2 cellular contexts compared by ENCODE assay signal in the genomic region with DNA sequence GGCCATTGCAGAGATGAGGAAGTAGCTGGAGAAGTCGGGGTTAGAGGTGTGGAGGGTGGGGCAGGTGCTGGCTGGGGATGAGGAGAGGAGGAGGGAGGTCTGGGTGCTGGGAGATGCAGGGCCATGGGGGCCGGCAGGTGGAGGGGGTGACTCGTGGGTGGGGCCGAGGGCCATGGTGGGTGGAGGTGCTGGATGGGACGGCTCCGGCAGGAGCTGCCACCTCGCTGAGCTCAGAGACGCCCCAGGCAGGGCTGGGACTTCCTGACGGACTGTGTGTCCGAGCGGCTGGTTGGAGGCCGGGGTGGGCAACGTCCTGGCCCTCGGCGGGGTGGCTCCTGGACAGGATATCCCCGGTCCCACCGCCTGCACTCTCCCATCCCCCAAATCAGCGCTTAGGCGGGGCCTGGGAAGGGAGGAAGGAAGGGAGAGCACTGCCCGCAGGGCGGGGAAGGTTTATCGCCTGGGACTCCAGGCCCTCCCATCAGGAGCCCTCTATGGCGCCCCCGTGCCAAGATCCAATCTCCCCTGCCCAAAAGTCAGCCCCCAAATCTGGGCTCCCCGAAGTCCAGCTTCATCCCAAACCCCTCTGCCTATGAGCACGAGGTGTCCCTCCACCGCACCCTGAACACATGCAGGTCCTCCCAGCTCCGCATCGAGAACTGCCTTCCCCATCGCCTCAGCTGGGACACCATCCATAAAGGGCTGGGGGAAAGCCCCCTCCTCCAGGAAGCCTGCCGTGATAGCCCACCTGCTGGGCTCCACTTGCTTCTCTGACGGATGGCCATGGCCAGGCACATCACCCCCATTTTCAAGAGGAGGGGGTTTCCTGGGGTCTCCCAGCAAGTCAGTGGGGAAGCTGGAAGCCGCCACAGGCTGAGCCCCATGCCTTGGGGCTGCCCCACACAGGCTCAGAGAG.
TF ChIP-seq lines count a peak whose summit lies in the region.

No MANE protein-coding gene starts in this region.

TF ChIP-seq in HEK293, 187 proteins besides CTCF, POLR2A, EP300 and RAD21:
- no peak for TF ChIP-seq ZNF350 (tag by site-specific recombination; IDR thresholded peaks at IDR 0.05)
- TF ChIP-seq, protein P1, sequence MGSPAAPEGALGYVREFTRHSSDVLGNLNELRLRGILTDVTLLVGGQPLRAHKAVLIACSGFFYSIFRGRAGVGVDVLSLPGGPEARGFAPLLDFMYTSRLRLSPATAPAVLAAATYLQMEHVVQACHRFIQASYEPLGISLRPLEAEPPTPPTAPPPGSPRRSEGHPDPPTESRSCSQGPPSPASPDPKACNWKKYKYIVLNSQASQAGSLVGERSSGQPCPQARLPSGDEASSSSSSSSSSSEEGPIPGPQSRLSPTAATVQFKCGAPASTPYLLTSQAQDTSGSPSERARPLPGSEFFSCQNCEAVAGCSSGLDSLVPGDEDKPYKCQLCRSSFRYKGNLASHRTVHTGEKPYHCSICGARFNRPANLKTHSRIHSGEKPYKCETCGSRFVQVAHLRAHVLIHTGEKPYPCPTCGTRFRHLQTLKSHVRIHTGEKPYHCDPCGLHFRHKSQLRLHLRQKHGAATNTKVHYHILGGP (tag by site-specific recombination; IDR thresholded peaks at IDR 0.05) = no peak
- TF ChIP-seq SCRT1 (tag by site-specific recombination; IDR thresholded peaks at IDR 0.05; ENCODE audit: borderline replicate concordance) = no peak
- TF ChIP-seq ZFHX2 (tag by site-specific recombination; conservative IDR thresholded peaks at IDR 0.05) = peak; percentile 45
- peak; percentile 47; the same call in 1 of the 2 replicates for TF ChIP-seq KLF1 (tag by site-specific recombination; IDR thresholded peaks at IDR 0.05)
- TF ChIP-seq REPIN1 (tag by site-specific recombination; IDR thresholded peaks at IDR 0.05; ENCODE audit: low read depth) = no peak
- no peak for TF ChIP-seq ZNF48 (tag by site-specific recombination; IDR thresholded peaks at IDR 0.05)
- TF ChIP-seq ZNF610 (tag by site-specific recombination; IDR thresholded peaks at IDR 0.05; ENCODE audit: borderline replicate concordance) = no peak
- TF ChIP-seq ZNF302 (tag by site-specific recombination; IDR thresholded peaks at IDR 0.05; ENCODE audit: low read depth) = no peak
- TF ChIP-seq, protein P2, sequence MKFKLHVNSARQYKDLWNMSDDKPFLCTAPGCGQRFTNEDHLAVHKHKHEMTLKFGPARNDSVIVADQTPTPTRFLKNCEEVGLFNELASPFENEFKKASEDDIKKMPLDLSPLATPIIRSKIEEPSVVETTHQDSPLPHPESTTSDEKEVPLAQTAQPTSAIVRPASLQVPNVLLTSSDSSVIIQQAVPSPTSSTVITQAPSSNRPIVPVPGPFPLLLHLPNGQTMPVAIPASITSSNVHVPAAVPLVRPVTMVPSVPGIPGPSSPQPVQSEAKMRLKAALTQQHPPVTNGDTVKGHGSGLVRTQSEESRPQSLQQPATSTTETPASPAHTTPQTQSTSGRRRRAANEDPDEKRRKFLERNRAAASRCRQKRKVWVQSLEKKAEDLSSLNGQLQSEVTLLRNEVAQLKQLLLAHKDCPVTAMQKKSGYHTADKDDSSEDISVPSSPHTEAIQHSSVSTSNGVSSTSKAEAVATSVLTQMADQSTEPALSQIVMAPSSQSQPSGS (tag by site-specific recombination; IDR thresholded peaks at IDR 0.05; ENCODE audit: low read depth) = no peak
- no peak for TF ChIP-seq HOXC10 (CRISPR knock-in tag; IDR thresholded peaks at IDR 0.05)
- 0 out of 2 replicates have a peak, but pooled peaks have one; percentile 11 for TF ChIP-seq EGR2 (tag by site-specific recombination; IDR thresholded peaks at IDR 0.05; ENCODE audit: low read depth)
- TF ChIP-seq SP2 (tag by site-specific recombination; IDR thresholded peaks at IDR 0.05) = peak; percentile 36; the same call in 1 of the 2 replicates
- TF ChIP-seq ZBTB21 (tag by site-specific recombination; IDR thresholded peaks at IDR 0.05) = no peak
- TF ChIP-seq, protein P3, sequence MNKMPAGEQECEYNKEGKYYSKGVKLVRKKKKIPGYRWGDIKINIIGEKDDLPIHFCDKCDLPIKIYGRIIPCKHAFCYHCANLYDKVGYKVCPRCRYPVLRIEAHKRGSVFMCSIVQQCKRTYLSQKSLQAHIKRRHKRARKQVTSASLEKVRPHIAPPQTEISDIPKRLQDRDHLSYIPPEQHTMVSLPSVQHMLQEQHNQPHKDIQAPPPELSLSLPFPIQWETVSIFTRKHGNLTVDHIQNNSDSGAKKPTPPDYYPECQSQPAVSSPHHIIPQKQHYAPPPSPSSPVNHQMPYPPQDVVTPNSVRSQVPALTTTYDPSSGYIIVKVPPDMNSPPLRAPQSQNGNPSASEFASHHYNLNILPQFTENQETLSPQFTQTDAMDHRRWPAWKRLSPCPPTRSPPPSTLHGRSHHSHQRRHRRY (tag by site-specific recombination; IDR thresholded peaks at IDR 0.05) = no peak
- no peak for TF ChIP-seq ZBTB7A (tag by site-specific recombination; IDR thresholded peaks at IDR 0.05; ENCODE audit: low read depth)
- TF ChIP-seq ZNF600 (tag by site-specific recombination; IDR thresholded peaks at IDR 0.05) = peak; percentile 33; the same call in 1 of the 2 replicates
- TF ChIP-seq, protein P4, sequence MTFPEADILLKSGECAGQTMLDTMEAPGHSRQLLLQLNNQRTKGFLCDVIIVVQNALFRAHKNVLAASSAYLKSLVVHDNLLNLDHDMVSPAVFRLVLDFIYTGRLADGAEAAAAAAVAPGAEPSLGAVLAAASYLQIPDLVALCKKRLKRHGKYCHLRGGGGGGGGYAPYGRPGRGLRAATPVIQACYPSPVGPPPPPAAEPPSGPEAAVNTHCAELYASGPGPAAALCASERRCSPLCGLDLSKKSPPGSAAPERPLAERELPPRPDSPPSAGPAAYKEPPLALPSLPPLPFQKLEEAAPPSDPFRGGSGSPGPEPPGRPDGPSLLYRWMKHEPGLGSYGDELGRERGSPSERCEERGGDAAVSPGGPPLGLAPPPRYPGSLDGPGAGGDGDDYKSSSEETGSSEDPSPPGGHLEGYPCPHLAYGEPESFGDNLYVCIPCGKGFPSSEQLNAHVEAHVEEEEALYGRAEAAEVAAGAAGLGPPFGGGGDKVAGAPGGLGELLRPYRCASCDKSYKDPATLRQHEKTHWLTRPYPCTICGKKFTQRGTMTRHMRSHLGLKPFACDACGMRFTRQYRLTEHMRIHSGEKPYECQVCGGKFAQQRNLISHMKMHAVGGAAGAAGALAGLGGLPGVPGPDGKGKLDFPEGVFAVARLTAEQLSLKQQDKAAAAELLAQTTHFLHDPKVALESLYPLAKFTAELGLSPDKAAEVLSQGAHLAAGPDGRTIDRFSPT (tag by site-specific recombination; IDR thresholded peaks at IDR 0.05) = no peak
- no peak for TF ChIP-seq ZNF292 (tag by site-specific recombination; IDR thresholded peaks at IDR 0.05; ENCODE audit: borderline replicate concordance, low read depth)
- no peak for TF ChIP-seq ZNF776 (tag by site-specific recombination; IDR thresholded peaks at IDR 0.05; ENCODE audit: borderline replicate concordance)
- TF ChIP-seq ZNF544 (tag by site-specific recombination; IDR thresholded peaks at IDR 0.05) = no peak
TF ChIP-seq in HEK293: peak in this region for 5.

TF ChIP-seq in endothelial cell of umbilical vein, 7 proteins besides CTCF, POLR2A, EP300 and RAD21:
- TF ChIP-seq, protein P5, sequence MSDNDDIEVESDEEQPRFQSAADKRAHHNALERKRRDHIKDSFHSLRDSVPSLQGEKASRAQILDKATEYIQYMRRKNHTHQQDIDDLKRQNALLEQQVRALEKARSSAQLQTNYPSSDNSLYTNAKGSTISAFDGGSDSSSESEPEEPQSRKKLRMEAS (IDR thresholded peaks at IDR 0.05; ENCODE audit: insufficient read depth, insufficient read length) = no peak
- TF ChIP-seq EZH2 (IDR thresholded peaks at IDR 0.05; ENCODE audit: borderline replicate concordance, low read depth, low read length, severe bottlenecking) (no peak), POLR2AphosphoS5 (IDR thresholded peaks at IDR 0.05; ENCODE audit: insufficient read depth, low read depth, low read length) (no peak), JUN (IDR thresholded peaks at IDR 0.05; ENCODE audit: borderline replicate concordance, insufficient read depth, insufficient read length, low read depth) (no peak), FOS (IDR thresholded peaks at IDR 0.05; ENCODE audit: borderline replicate concordance, insufficient read depth, low read length) (no peak), MYC (IDR thresholded peaks at IDR 0.05; ENCODE audit: low read depth, low read length) (no peak), GATA2 (IDR thresholded peaks at IDR 0.05; ENCODE audit: insufficient read depth, insufficient read length, low read depth, low read length) (no peak)
